In the genomic region with DNA sequence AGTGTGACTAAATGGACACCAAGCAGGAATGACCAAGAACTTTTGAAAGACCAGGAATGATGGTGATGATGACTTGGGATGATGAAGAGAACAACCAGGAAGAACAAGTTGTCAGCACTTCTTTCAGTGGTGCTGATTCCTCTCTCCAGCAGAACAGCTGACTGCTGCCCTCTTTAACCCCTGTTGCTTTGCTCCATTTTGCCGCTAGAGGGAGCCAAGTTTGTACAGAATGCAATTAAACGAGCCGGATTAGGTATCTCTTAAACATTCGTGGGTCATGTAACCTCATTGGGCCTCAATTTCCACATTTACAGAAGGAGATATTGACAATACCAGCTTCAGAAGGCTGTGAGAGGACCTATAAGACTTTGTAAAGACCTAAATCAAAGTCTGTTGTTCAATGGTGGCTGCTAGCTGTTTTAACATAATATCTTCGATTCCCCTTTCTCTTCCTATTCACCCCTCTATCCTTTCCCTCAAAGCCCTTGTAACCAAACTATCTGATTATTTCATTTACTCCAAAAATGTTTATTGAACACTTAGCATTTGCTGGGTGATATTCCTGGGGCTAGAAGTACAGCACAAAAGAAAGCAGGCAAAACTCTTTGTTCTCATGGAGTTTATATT, we compare ENCODE assay signal across 9 cellular contexts. TPM values are rescaled to one million over a fixed set of nuclear protein-coding genes. Genes with fewer than 3 reads are reported as not detected.
DNase-seq lines count a peak whose midpoint lies in the region; ATAC-seq and TF ChIP-seq lines count a peak whose summit lies in the region.
"Had no signal": no experiment of that assay in that cellular context is flagged by ENCODE, and none has a peak within 500 bp of the region (broad histone marks: within the 10 kb centered on the region; RNA-seq: fewer than 3 reads in every experiment).

No MANE protein-coding gene starts in this region.

- H3K27me3 ChIP-seq in WERI-Rb-1 (ENCODE audit: insufficient read depth, low read depth, severe bottlenecking) = peaks cover 36% of the 10 kb centered on the region

- H3K9me3 ChIP-seq in WERI-Rb-1 (ENCODE audit: severe bottlenecking) = no peaks in the 10 kb centered on the region

- H3K4me3 ChIP-seq in WERI-Rb-1 (ENCODE audit: low read depth, low read length) = no peak overlapping the region

- TF ChIP-seq CTCF in WERI-Rb-1 (IDR thresholded peaks at IDR 0.05; ENCODE audit: low read depth, low read length) = peak; percentile 81

- H3K36me3 ChIP-seq in WERI-Rb-1 = no peaks in the 10 kb centered on the region

- intact Hi-C loops in left colon (cut with DNase I, micrococcal nuclease) = no loop called here

- peak; percentile 16 for DNase-seq in NCI-H2227 (lab: John Stamatoyannopoulos, UW; ENCODE audit: unreplicated experiment)
- DNase-seq in NCI-H2227 treated with DMSO at 0.1 percent for 48 hours (lab: John Stamatoyannopoulos, UW) = no peak
- peak; percentile 46 for DNase-seq in NCI-H1694 treated with DMSO at 0.1 percent for 48 hours (lab: John Stamatoyannopoulos, UW)
- DNase-seq in WERI-Rb-1 = peak; percentile 65
- peak in 41 of 61 donors; percentile 1 to 69 (median 24) for DNase-seq in caudate nucleus (lab: John Stamatoyannopoulos, UW)
- peak in 1 of 2 donors; percentile 66 for DNase-seq in left colon
- peak; percentile 13 to 47 (median 35) for DNase-seq in stimulated activated CD4-positive, alpha-beta T cell treated with anti-CD3 and anti-CD28 coated beads, TNF-alpha, amount 100 ng/mL, for 4 hours (ENCODE audit: low read depth in 3 of 3)

- H3K27ac ChIP-seq in WERI-Rb-1 (no peak overlapping the region), caudate nucleus (ENCODE audit: low read depth, low read length) (no peak overlapping the region)

- ATAC-seq in HG02759 (IDR thresholded peaks at IDR 0.05; ENCODE audit: unreplicated experiment) = peak; percentile 93
- peak; percentile 59 for ATAC-seq in left colon

RNA-seq across cellular contexts. Expression of a gene that starts 1.9 kb away (rescaled TPM):
- total RNA-seq in left colon = not detected
- total RNA-seq: temporal lobe had no signal

RNA-seq across cellular contexts. Expression of a gene that starts 16.8 kb away (rescaled TPM):
- not detected for total RNA-seq in left colon
- total RNA-seq: temporal lobe had no signal

RNA-seq across cellular contexts. Expression of a gene that starts 44.2 kb away (rescaled TPM):
- not detected for total RNA-seq in left colon
- total RNA-seq: temporal lobe had no signal

RNA-seq across cellular contexts. Expression of a gene that starts 58.4 kb away (rescaled TPM):
- not detected for total RNA-seq in left colon
- total RNA-seq: temporal lobe had no signal
